14 cellular contexts compared by ENCODE assay signal in genomic region chr12:28620281-28620680, GRCh38.
A peak's percentile ranks its signal among the peaks of the same experiment; 100 is the strongest.
DNase-seq lines count a peak whose midpoint lies in the region; ATAC-seq and TF ChIP-seq lines count a peak whose summit lies in the region.
"Had no signal": no experiment of that assay in that cellular context is flagged by ENCODE, and none has a peak within 500 bp of the region (broad histone marks: within the 10 kb centered on the region; RNA-seq: fewer than 3 reads in every experiment).

No MANE protein-coding gene starts in this region.

- DNase-seq in DMS53 (lab: John Stamatoyannopoulos, UW) (peak; percentile 25), DMS53 treated with DMSO at 0.1 percent for 48 hours (lab: John Stamatoyannopoulos, UW; ENCODE audit: unreplicated experiment) (no peak), SK-N-SH (peak; percentile 18), NCI-H526 treated with DMSO at 0.1 percent for 48 hours (lab: John Stamatoyannopoulos, UW) (peak; percentile 10), SKM-1 treated with dmso at 0.1 percent for 144 hours (lab: John Stamatoyannopoulos, UW; ENCODE audit: unreplicated experiment) (no peak)
- DNase-seq in activated CD4-positive, alpha-beta T cell treated with anti-CD3 and anti-CD28 coated beads, Interleukin-2, amount 50 U/mL, for 1 hour: no peak
- DNase-seq: Caco-2; CD8-positive, alpha-beta T cell; DMS79 had no signal

- TF ChIP-seq CTCF in SK-N-SH (IDR thresholded peaks at IDR 0.05): no peak

- TF ChIP-seq RAD21 in SK-N-SH (IDR thresholded peaks at IDR 0.05; ENCODE audit: low read length): no peak

- POLR2A ChIA-PET in SK-N-SH (lab: Yijun Ruan, JAX): no interaction called here

- no peaks in the 10 kb centered on the region for H3K4me1 ChIP-seq in SK-N-SH (ENCODE audit: control insufficient read depth in 1 of 2, insufficient read depth in 2 of 2, low read depth in 1 of 2, low read length in 1 of 2)
- H3K4me1 ChIP-seq: Caco-2 had no signal

- no peak for TF ChIP-seq EP300 in SK-N-SH (IDR thresholded peaks at IDR 0.05; ENCODE audit: borderline replicate concordance in 1 of 2, low read depth in 1 of 2, low read length in 1 of 2)

- no peaks in the 10 kb centered on the region for H3K36me3 ChIP-seq in SK-N-SH (replicated peaks in 1 of 2; ENCODE audit: control insufficient read depth in 1 of 2, insufficient read depth in 2 of 2, low read length in 1 of 2)

- H4K20me1 ChIP-seq in SK-N-SH (ENCODE audit: insufficient read depth): no peaks in the 10 kb centered on the region

- H3F3A ChIP-seq in SK-N-SH (replicated peaks; ENCODE audit: insufficient read depth): no peaks in the 10 kb centered on the region

- H2AFZ ChIP-seq in SK-N-SH (ENCODE audit: low read depth): no peak overlapping the region

- H3K9ac ChIP-seq in SK-N-SH: no peak overlapping the region

- no peaks in the 10 kb centered on the region for H3K27me3 ChIP-seq in SK-N-SH (ENCODE audit: insufficient read depth)

- peaks cover 9% of the 10 kb centered on the region; the same call in 1 of the 2 replicates for H3K9me3 ChIP-seq in SK-N-SH
- H3K9me3 ChIP-seq: Caco-2 had no signal

- no peak overlapping the region for H3K4me3 ChIP-seq in SK-N-SH (ENCODE audit: low read depth in 2 of 2, low read length in 1 of 2)
- H3K4me3 ChIP-seq: GM12878 had no signal

- no peaks in the 10 kb centered on the region for H3K79me2 ChIP-seq in SK-N-SH (ENCODE audit: insufficient read depth)

- H3K4me2 ChIP-seq in SK-N-SH: no peak overlapping the region

- no peaks in the 10 kb centered on the region for H3K9me2 ChIP-seq in SK-N-SH

- CTCF ChIA-PET in SK-N-SH (lab: Yijun Ruan, JAX): interaction anchor here (1.2 to 1.9 kb wide), 2 partner anchors 12 kb away, joined by 3 to 8 read pairs; no protein-coding TSS in a partner anchor

- ATAC-seq in SK-N-SH treated with all-trans-retinoic acid at 6 μM for 48 hours: no peak
- ATAC-seq: CD8-positive, alpha-beta T cell; GM12878; HCT116; HepG2 had no signal

- 75% methylated on average over 3 of the region's 3 CpGs for WGBS in SK-N-SH (ENCODE audit: low lambda C conversion rate)

- H3K27ac ChIP-seq in SK-N-SH (ENCODE audit: low read depth in 2 of 2, low read length in 1 of 2): no peak overlapping the region
- H3K27ac ChIP-seq: 22Rv1 had no signal

TF ChIP-seq in SK-N-SH, 30 proteins besides CTCF, POLR2A, EP300 and RAD21:
- TF ChIP-seq MAX (IDR thresholded peaks at IDR 0.05; ENCODE audit: low read depth) (no peak), CHD2 (IDR thresholded peaks at IDR 0.05; ENCODE audit: low read length, partially characterized antibody) (no peak), FOSL2 (IDR thresholded peaks at IDR 0.05; ENCODE audit: borderline replicate concordance, low read depth) (no peak), IRF3 (IDR thresholded peaks at IDR 0.05; ENCODE audit: low read depth, low read length) (no peak), ELF1 (IDR thresholded peaks at IDR 0.05) (no peak), POLR2AphosphoS5 (IDR thresholded peaks at IDR 0.05; ENCODE audit: low read depth, low read length) (no peak), GABPA (IDR thresholded peaks at IDR 0.05; ENCODE audit: low read depth) (no peak), USF1 (IDR thresholded peaks at IDR 0.05; ENCODE audit: borderline replicate concordance, low read depth) (no peak), TCF12 (IDR thresholded peaks at IDR 0.05) (no peak), EZH2phosphoT487 (IDR thresholded peaks at IDR 0.05; ENCODE audit: borderline replicate concordance, low read depth) (no peak), MXI1 (IDR thresholded peaks at IDR 0.05; ENCODE audit: low read depth, low read length) (no peak), JUND (IDR thresholded peaks at IDR 0.05) (no peak), USF2 (IDR thresholded peaks at IDR 0.05; ENCODE audit: borderline replicate concordance, low read depth, low read length) (no peak), NRF1 (IDR thresholded peaks at IDR 0.05; ENCODE audit: low read depth, low read length) (no peak), TEAD4 (IDR thresholded peaks at IDR 0.05; ENCODE audit: borderline replicate concordance, insufficient read depth) (no peak), RXRA (IDR thresholded peaks at IDR 0.05; ENCODE audit: borderline replicate concordance, low read depth) (no peak)

TF ChIP-seq in SK-N-SH treated with all-trans-retinoic acid at 6 μM for 48 hours, 23 proteins besides CTCF, POLR2A, EP300 and RAD21 (continues in another document):
- no peak for TF ChIP-seq SNAI2 (CRISPR knock-in tag; IDR thresholded peaks at IDR 0.05)
- no peak for TF ChIP-seq ZNF70 (CRISPR knock-in tag; IDR thresholded peaks at IDR 0.05)
- no peak for TF ChIP-seq RARB (CRISPR knock-in tag; IDR thresholded peaks at IDR 0.05)
- no peak for TF ChIP-seq TCF4 (CRISPR knock-in tag; IDR thresholded peaks at IDR 0.05; ENCODE audit: borderline replicate concordance)
- TF ChIP-seq ZNF8 (CRISPR knock-in tag; IDR thresholded peaks at IDR 0.05): no peak
- TF ChIP-seq ISL1 (CRISPR knock-in tag; IDR thresholded peaks at IDR 0.05): no peak
- TF ChIP-seq OSR1 (CRISPR knock-in tag; IDR thresholded peaks at IDR 0.05): no peak
- no peak for TF ChIP-seq POU6F1 (CRISPR knock-in tag; IDR thresholded peaks at IDR 0.05; ENCODE audit: borderline replicate concordance, low read depth)
- TF ChIP-seq GLIS3 (CRISPR knock-in tag; IDR thresholded peaks at IDR 0.05): no peak
- no peak for TF ChIP-seq ESRRG (CRISPR knock-in tag; IDR thresholded peaks at IDR 0.05)
- no peak for TF ChIP-seq ZC3H10 (CRISPR knock-in tag; IDR thresholded peaks at IDR 0.05)
- no peak for TF ChIP-seq BACH2 (CRISPR knock-in tag; IDR thresholded peaks at IDR 0.05; ENCODE audit: borderline replicate concordance)
- TF ChIP-seq CSRNP3 (CRISPR knock-in tag; IDR thresholded peaks at IDR 0.05): no peak
- TF ChIP-seq ZFP3 (CRISPR knock-in tag; IDR thresholded peaks at IDR 0.05): no peak
- no peak for TF ChIP-seq PATZ1 (CRISPR knock-in tag; IDR thresholded peaks at IDR 0.05; ENCODE audit: borderline replicate concordance)
- TF ChIP-seq PPARA (CRISPR knock-in tag; IDR thresholded peaks at IDR 0.05; ENCODE audit: borderline replicate concordance): no peak
- no peak for TF ChIP-seq CSDC2 (CRISPR knock-in tag; IDR thresholded peaks at IDR 0.05)

Comparison
In these comparisons a context has a peak if more than half of its experiments do, and no peak if none do; other contexts are left out.
1. DNase-seq: peak in DMS53 (single experiment), SK-N-SH (single experiment) and NCI-H526 treated with DMSO at 0.1 percent for 48 hours (single experiment); none in DMS53 treated with DMSO at 0.1 percent for 48 hours (single experiment), activated CD4-positive, alpha-beta T cell treated with anti-CD3 and anti-CD28 coated beads, Interleukin-2, amount 50 U/mL, for 1 hour (single experiment) and SKM-1 treated with dmso at 0.1 percent for 144 hours (single experiment).